In genomic region chr7:93949468-93949867, GRCh38 we compare ENCODE assay signal across 17 cellular contexts. TPM values are rescaled to one million over a fixed set of nuclear protein-coding genes. Genes with fewer than 3 reads are reported as not detected.
DNase-seq lines count a peak whose midpoint lies in the region; ATAC-seq and TF ChIP-seq lines count a peak whose summit lies in the region.
"Had no signal": no experiment of that assay in that cellular context is flagged by ENCODE, and none has a peak within 500 bp of the region (broad histone marks: within the 10 kb centered on the region; RNA-seq: fewer than 3 reads in every experiment).

No MANE protein-coding gene starts in this region.

- H3K27ac ChIP-seq in RWPE2 (ENCODE audit: poor library complexity, severe bottlenecking) (peak overlapping the region; percentile 32), esophagus squamous epithelium (no peak overlapping the region)
- H3K27ac ChIP-seq: ovary, SJCRH30, stomach had no signal

- H3K9me3 ChIP-seq in RWPE2 (ENCODE audit: severe bottlenecking): no peaks in the 10 kb centered on the region
- no peaks in the 10 kb centered on the region for H3K9me3 ChIP-seq in esophagus squamous epithelium
- H3K9me3 ChIP-seq: ovary, SJCRH30, stomach had no signal

- TF ChIP-seq CTCF in RWPE2 (IDR thresholded peaks at IDR 0.05; ENCODE audit: poor library complexity, severe bottlenecking): no peak
- TF ChIP-seq CTCF in fibroblast of mammary gland (conservative IDR thresholded peaks at IDR 0.05; ENCODE audit: control insufficient read depth, insufficient read depth, low read depth, low read length): no peak
- TF ChIP-seq CTCF in retinal pigment epithelial cell (conservative IDR thresholded peaks at IDR 0.05; ENCODE audit: low read depth, low read length): no peak
- TF ChIP-seq CTCF in esophagus squamous epithelium (IDR thresholded peaks at IDR 0.05): no peak

- H3K4me3 ChIP-seq in RWPE2 (ENCODE audit: severe bottlenecking): no peak overlapping the region
- no peak overlapping the region for H3K4me3 ChIP-seq in fibroblast of mammary gland (ENCODE audit: control insufficient read depth, low read depth, low read length)
- no peak overlapping the region for H3K4me3 ChIP-seq in retinal pigment epithelial cell (ENCODE audit: low read length)
- no peak overlapping the region for H3K4me3 ChIP-seq in esophagus squamous epithelium
- H3K4me3 ChIP-seq: ovary, SJCRH30, stomach had no signal

- intact Hi-C loops in esophagus squamous epithelium (cut with DNase I): no loop called here

- DNase-seq in GM03348 (ENCODE audit: low spot score) (peak; percentile 56), RWPE2 (ENCODE audit: low spot score) (no peak), fibroblast of mammary gland (ENCODE audit: low read depth) (peak; percentile 92), retinal pigment epithelial cell (ENCODE audit: low read depth) (peak; percentile 15), esophagus squamous epithelium (lab: John Stamatoyannopoulos, UW) (no peak)
- no peak for DNase-seq in stimulated activated CD4-positive, alpha-beta T cell treated with anti-CD3 and anti-CD28 coated beads, Interleukin-15, amount 100 ng/mL, for 24 hours
- no peak for DNase-seq in NK-92 treated with Interleukin-12 subunit alpha and Interleukin-12 subunit beta, amount 100 ng/mL, for 24 hours (lab: John Stamatoyannopoulos, UW)
- DNase-seq: central memory CD4-positive, alpha-beta T cell; DMS 273 treated with DMSO at 0.1 percent for 48 hours; NCI-H446; ovary; SJCRH30; stomach had no signal

- WGBS in esophagus squamous epithelium, 2 donors: 40 to 68% methylated on average over 1 of the region's 1 CpG

- H3K27me3 ChIP-seq in RWPE2 (ENCODE audit: insufficient read depth, poor library complexity, severe bottlenecking) (no peaks in the 10 kb centered on the region), esophagus squamous epithelium (no peaks in the 10 kb centered on the region)
- H3K27me3 ChIP-seq: ovary, SJCRH30, stomach had no signal

- H3K4me1 ChIP-seq in RWPE2 (ENCODE audit: insufficient read depth, poor library complexity, severe bottlenecking) (peaks cover 3% of the 10 kb centered on the region), esophagus squamous epithelium (no peaks in the 10 kb centered on the region)
- H3K4me1 ChIP-seq: SJCRH30 had no signal

- H3K36me3 ChIP-seq in RWPE2 (ENCODE audit: low read depth) (no peaks in the 10 kb centered on the region), esophagus squamous epithelium (no peaks in the 10 kb centered on the region)
- H3K36me3 ChIP-seq: ovary, SJCRH30, stomach had no signal

- TF ChIP-seq POLR2A in esophagus squamous epithelium (IDR thresholded peaks at IDR 0.05): no peak

- ATAC-seq in RWPE2 (ENCODE audit: low read depth) (peak; percentile 88), GM18873 (IDR thresholded peaks at IDR 0.05; ENCODE audit: low FRiP score, unreplicated experiment) (no peak)
- ATAC-seq: activated CD4-positive, CD25-positive, alpha-beta regulatory T cell treated with anti-CD3 and anti-CD28 coated beads, Interleukin-2, amount 50 U/mL, for 24 hours had no signal

RNA-seq across cellular contexts. Expression of gene GNG11, which starts 27.9 kb away (rescaled TPM):
- total RNA-seq in esophagus squamous epithelium: 10 to 100 TPM in 1 of 4 donors, 1 to 10 TPM in 2, under 1 TPM in 1; 0.61 to 13.9 (median 4.1) TPM

RNA-seq across cellular contexts. Expression of gene GNGT1, which starts 43.1 kb away (rescaled TPM):
- not detected for total RNA-seq in esophagus squamous epithelium
- total RNA-seq: glomerular endothelial cell, lower leg skin, stomach had no signal

RNA-seq across cellular contexts. Expression of gene BET1, which starts 54.7 kb away (rescaled TPM):
- total RNA-seq in esophagus squamous epithelium: 10 to 100 TPM in 3 of 4 donors, 1 to 10 TPM in 1; 9.0 to 17.7 (median 15.7) TPM

RNA-seq across cellular contexts. Expression of gene TFPI2, which starts 58.9 kb away (rescaled TPM):
- total RNA-seq in esophagus squamous epithelium: 1 to 10 TPM in 1 of 4 donors, under 1 TPM in 2, not detected in 1; 0.67 to 1.9 (median 0.95) TPM

Comparison
In these comparisons a context has a peak if more than half of its experiments do, and no peak if none do; other contexts are left out.
1. DNase-seq: peak in GM03348 (single experiment), fibroblast of mammary gland (single experiment) and retinal pigment epithelial cell (single experiment); none in RWPE2 (single experiment), stimulated activated CD4-positive, alpha-beta T cell treated with anti-CD3 and anti-CD28 coated beads, Interleukin-15, amount 100 ng/mL, for 24 hours (single experiment), esophagus squamous epithelium (single experiment) and NK-92 treated with Interleukin-12 subunit alpha and Interleukin-12 subunit beta, amount 100 ng/mL, for 24 hours (single experiment).